28 cellular contexts compared by ENCODE assay signal in genomic region chr13:47136659-47136975, GRCh38.
"Had no signal": no experiment of that assay in that cellular context is flagged by ENCODE, and none has a peak within 500 bp of the region (broad histone marks: within the 10 kb centered on the region; RNA-seq: fewer than 3 reads in every experiment).

No MANE protein-coding gene starts in this region.

- DNase-seq: activated CD4-positive, alpha-beta memory T cell treated with anti-CD3 and anti-CD28 coated beads, Interleukin-2, amount 10 ng/mL, durations not matched to agents 7 days and 5 days; activated CD4-positive, alpha-beta T cell treated with anti-CD3 and anti-CD28 coated beads for 36 hours; activated CD4-positive, alpha-beta T cell treated with anti-CD3 and anti-CD28 coated beads, Interleukin-2, amount 50 U/mL, for 1 hour; activated CD4-positive, CD25-positive, alpha-beta regulatory T cell; activated gamma-delta T cell; activated naive CD4-positive, alpha-beta T cell treated with anti-CD3 and anti-CD28 coated beads for 36 hours; activated T-cell treated with anti-CD3 and anti-CD28 coated beads for 4 hours; activated T-cell treated with anti-CD3 and anti-CD28 coated beads, Interleukin-2, amount 50 U/mL, for 48 hours; amygdala; brain microvascular endothelial cell; Karpas-422; MM.1S; NCI-H1105 treated with DMSO at 0.1 percent for 48 hours; NCI-H1436 treated with DMSO at 0.1 percent for 48 hours; NCI-H187; NCI-H2171 treated with DMSO at 0.1 percent for 48 hours; NCI-H226; NCI-H69; RPMI8226; T-cell; T-helper 2 cell; T1000 had no signal

- H3K36me3 Mint-ChIP-seq: activated naive CD8-positive, alpha-beta T cell; T-cell had no signal

- H3K4me3 ChIP-seq: cardiac muscle cell, SK-N-MC had no signal

- H3K27ac ChIP-seq: brain microvascular endothelial cell, cardiac muscle cell, SK-N-MC had no signal

- H3K4me1 Mint-ChIP-seq: activated CD4-positive, alpha-beta memory T cell treated with anti-CD3 and anti-CD28 coated beads, Interleukin-2, amount 10 ng/mL, durations not matched to agents 7 days and 5 days; activated CD4-positive, alpha-beta T cell treated with anti-CD3 and anti-CD28 coated beads for 36 hours; activated T-helper 17 cell treated with anti-CD3 and anti-CD28 coated beads, Interleukin-2, amount 50 U/mL, for 72 hours; T-cell had no signal

- H3K27me3 ChIP-seq: brain microvascular endothelial cell, cardiac muscle cell had no signal

- H3K9me3 Mint-ChIP-seq: activated CD4-positive, alpha-beta memory T cell treated with anti-CD3 and anti-CD28 coated beads, Interleukin-2, amount 10 ng/mL, durations not matched to agents 7 days and 5 days; activated naive CD4-positive, alpha-beta T cell treated with anti-CD3 and anti-CD28 coated beads for 36 hours; activated T-helper 17 cell treated with anti-CD3 and anti-CD28 coated beads, Interleukin-2, amount 50 U/mL, for 72 hours had no signal

- H3K27ac Mint-ChIP-seq: activated CD4-positive, alpha-beta memory T cell treated with anti-CD3 and anti-CD28 coated beads, Interleukin-2, amount 10 ng/mL, durations not matched to agents 7 days and 5 days; activated CD4-positive, alpha-beta T cell treated with anti-CD3 and anti-CD28 coated beads for 36 hours; activated naive CD4-positive, alpha-beta T cell treated with anti-CD3 and anti-CD28 coated beads for 36 hours; activated naive CD8-positive, alpha-beta T cell; activated T-helper 17 cell treated with anti-CD3 and anti-CD28 coated beads, Interleukin-2, amount 50 U/mL, for 72 hours; T-cell had no signal

- H3K36me3 ChIP-seq: brain microvascular endothelial cell, cardiac muscle cell had no signal

- H3K27me3 Mint-ChIP-seq: activated CD4-positive, alpha-beta memory T cell treated with anti-CD3 and anti-CD28 coated beads, Interleukin-2, amount 10 ng/mL, durations not matched to agents 7 days and 5 days; activated naive CD8-positive, alpha-beta T cell had no signal

- ATAC-seq: activated CD4-positive, alpha-beta T cell treated with anti-CD3 and anti-CD28 coated beads for 36 hours; activated T-helper 17 cell treated with anti-CD3 and anti-CD28 coated beads, Interleukin-2, amount 50 U/mL, for 72 hours; Panc1; Right ventricle myocardium inferior; T-cell had no signal

- H3K4me3 Mint-ChIP-seq: activated CD4-positive, alpha-beta memory T cell treated with anti-CD3 and anti-CD28 coated beads, Interleukin-2, amount 10 ng/mL, durations not matched to agents 7 days and 5 days; activated CD4-positive, alpha-beta T cell treated with anti-CD3 and anti-CD28 coated beads for 36 hours; activated naive CD4-positive, alpha-beta T cell treated with anti-CD3 and anti-CD28 coated beads for 36 hours; activated naive CD8-positive, alpha-beta T cell; activated T-helper 17 cell treated with anti-CD3 and anti-CD28 coated beads, Interleukin-2, amount 50 U/mL, for 72 hours; T-cell had no signal
